Comparison of ENCODE assay signal across 2 cellular contexts in the genomic region with DNA sequence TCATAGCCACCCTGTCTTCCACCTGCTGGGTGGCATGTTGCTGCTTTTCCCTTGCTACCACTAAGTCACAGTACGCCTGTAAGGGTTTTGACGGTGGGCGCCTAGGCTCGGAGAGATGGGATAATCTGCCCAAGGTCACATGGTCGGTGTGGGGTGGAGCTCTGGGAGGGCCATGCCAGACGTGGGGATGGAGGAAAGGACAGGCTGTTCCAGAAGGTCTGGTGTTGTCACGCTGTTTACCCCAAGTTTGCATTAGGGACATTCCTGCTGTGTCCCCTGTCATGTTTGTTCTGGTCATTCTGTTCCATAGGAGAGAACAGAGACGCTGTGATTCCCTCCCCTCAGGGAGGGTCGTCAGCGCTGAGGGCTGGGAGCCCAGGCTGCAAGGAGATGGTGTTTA.
A peak's percentile ranks its signal among the peaks of the same experiment; 100 is the strongest.
TF ChIP-seq lines count a peak whose summit lies in the region.

No MANE protein-coding gene starts in this region.

TF ChIP-seq in HEK293, 187 proteins besides CTCF, POLR2A, EP300 and RAD21:
- no peak for TF ChIP-seq ZNF561 (tag by site-specific recombination; IDR thresholded peaks at IDR 0.05; ENCODE audit: borderline replicate concordance)
- TF ChIP-seq, protein P1, sequence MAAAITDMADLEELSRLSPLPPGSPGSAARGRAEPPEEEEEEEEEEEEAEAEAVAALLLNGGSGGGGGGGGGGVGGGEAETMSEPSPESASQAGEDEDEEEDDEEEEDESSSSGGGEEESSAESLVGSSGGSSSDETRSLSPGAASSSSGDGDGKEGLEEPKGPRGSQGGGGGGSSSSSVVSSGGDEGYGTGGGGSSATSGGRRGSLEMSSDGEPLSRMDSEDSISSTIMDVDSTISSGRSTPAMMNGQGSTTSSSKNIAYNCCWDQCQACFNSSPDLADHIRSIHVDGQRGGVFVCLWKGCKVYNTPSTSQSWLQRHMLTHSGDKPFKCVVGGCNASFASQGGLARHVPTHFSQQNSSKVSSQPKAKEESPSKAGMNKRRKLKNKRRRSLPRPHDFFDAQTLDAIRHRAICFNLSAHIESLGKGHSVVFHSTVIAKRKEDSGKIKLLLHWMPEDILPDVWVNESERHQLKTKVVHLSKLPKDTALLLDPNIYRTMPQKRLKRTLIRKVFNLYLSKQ (tag by site-specific recombination; IDR thresholded peaks at IDR 0.05; ENCODE audit: borderline replicate concordance) = no peak
- TF ChIP-seq ZNF423 (tag by site-specific recombination; IDR thresholded peaks at IDR 0.05) = no peak
- TF ChIP-seq ZNF341 (tag by site-specific recombination; IDR thresholded peaks at IDR 0.05; ENCODE audit: low read depth) = peak; percentile 31; the same call in 1 of the 2 replicates
- TF ChIP-seq ZBTB8A (tag by site-specific recombination; IDR thresholded peaks at IDR 0.05) = no peak
- TF ChIP-seq ZNF664 (tag by site-specific recombination; IDR thresholded peaks at IDR 0.05) = no peak
- TF ChIP-seq, protein P2, sequence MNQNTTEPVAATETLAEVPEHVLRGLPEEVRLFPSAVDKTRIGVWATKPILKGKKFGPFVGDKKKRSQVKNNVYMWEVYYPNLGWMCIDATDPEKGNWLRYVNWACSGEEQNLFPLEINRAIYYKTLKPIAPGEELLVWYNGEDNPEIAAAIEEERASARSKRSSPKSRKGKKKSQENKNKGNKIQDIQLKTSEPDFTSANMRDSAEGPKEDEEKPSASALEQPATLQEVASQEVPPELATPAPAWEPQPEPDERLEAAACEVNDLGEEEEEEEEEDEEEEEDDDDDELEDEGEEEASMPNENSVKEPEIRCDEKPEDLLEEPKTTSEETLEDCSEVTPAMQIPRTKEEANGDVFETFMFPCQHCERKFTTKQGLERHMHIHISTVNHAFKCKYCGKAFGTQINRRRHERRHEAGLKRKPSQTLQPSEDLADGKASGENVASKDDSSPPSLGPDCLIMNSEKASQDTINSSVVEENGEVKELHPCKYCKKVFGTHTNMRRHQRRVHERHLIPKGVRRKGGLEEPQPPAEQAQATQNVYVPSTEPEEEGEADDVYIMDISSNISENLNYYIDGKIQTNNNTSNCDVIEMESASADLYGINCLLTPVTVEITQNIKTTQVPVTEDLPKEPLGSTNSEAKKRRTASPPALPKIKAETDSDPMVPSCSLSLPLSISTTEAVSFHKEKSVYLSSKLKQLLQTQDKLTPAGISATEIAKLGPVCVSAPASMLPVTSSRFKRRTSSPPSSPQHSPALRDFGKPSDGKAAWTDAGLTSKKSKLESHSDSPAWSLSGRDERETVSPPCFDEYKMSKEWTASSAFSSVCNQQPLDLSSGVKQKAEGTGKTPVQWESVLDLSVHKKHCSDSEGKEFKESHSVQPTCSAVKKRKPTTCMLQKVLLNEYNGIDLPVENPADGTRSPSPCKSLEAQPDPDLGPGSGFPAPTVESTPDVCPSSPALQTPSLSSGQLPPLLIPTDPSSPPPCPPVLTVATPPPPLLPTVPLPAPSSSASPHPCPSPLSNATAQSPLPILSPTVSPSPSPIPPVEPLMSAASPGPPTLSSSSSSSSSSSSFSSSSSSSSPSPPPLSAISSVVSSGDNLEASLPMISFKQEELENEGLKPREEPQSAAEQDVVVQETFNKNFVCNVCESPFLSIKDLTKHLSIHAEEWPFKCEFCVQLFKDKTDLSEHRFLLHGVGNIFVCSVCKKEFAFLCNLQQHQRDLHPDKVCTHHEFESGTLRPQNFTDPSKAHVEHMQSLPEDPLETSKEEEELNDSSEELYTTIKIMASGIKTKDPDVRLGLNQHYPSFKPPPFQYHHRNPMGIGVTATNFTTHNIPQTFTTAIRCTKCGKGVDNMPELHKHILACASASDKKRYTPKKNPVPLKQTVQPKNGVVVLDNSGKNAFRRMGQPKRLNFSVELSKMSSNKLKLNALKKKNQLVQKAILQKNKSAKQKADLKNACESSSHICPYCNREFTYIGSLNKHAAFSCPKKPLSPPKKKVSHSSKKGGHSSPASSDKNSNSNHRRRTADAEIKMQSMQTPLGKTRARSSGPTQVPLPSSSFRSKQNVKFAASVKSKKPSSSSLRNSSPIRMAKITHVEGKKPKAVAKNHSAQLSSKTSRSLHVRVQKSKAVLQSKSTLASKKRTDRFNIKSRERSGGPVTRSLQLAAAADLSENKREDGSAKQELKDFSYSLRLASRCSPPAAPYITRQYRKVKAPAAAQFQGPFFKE (tag by site-specific recombination; IDR thresholded peaks at IDR 0.05; ENCODE audit: borderline replicate concordance) = no peak
- TF ChIP-seq ZNF394 (tag by site-specific recombination; IDR thresholded peaks at IDR 0.05; ENCODE audit: borderline replicate concordance) = no peak
- TF ChIP-seq, protein P3, sequence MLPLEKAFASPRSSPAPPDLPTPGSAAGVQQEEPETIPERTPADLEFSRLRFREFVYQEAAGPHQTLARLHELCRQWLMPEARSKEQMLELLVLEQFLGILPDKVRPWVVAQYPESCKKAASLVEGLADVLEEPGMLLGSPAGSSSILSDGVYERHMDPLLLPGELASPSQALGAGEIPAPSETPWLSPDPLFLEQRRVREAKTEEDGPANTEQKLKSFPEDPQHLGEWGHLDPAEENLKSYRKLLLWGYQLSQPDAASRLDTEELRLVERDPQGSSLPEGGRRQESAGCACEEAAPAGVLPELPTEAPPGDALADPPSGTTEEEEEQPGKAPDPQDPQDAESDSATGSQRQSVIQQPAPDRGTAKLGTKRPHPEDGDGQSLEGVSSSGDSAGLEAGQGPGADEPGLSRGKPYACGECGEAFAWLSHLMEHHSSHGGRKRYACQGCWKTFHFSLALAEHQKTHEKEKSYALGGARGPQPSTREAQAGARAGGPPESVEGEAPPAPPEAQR (tag by site-specific recombination; IDR thresholded peaks at IDR 0.05) = no peak
TF ChIP-seq in HEK293: peak in this region for 1.

TF ChIP-seq in H1, 55 proteins besides CTCF, POLR2A, EP300 and RAD21:
- TF ChIP-seq TCF12 (IDR thresholded peaks at IDR 0.05; ENCODE audit: low read depth, low read length) (no peak), BACH1 (IDR thresholded peaks at IDR 0.05; ENCODE audit: low read length) (no peak), CHD2 (IDR thresholded peaks at IDR 0.05; ENCODE audit: low read length) (no peak), GABPA (IDR thresholded peaks at IDR 0.05; ENCODE audit: borderline replicate concordance, insufficient read depth, low read length) (no peak), SP4 (IDR thresholded peaks at IDR 0.05; ENCODE audit: low read length) (no peak), SIN3A (conservative IDR thresholded peaks at IDR 0.05 in 1 of 2, IDR thresholded peaks at IDR 0.05 in 1 of 2; ENCODE audit: low read depth in 1 of 2, low read length in 2 of 2) (no peak), SP1 (IDR thresholded peaks at IDR 0.05; ENCODE audit: low read depth, low read length) (no peak), HDAC6 (IDR thresholded peaks at IDR 0.05; ENCODE audit: low read depth, low read length) (no peak), TAF7 (optimal IDR thresholded peaks at IDR 0.05; ENCODE audit: borderline replicate concordance, low read depth, low read length) (no peak), KDM5A (IDR thresholded peaks at IDR 0.05; ENCODE audit: low read length) (no peak), USF2 (IDR thresholded peaks at IDR 0.05; ENCODE audit: low read length) (no peak)
- TF ChIP-seq, protein P4, sequence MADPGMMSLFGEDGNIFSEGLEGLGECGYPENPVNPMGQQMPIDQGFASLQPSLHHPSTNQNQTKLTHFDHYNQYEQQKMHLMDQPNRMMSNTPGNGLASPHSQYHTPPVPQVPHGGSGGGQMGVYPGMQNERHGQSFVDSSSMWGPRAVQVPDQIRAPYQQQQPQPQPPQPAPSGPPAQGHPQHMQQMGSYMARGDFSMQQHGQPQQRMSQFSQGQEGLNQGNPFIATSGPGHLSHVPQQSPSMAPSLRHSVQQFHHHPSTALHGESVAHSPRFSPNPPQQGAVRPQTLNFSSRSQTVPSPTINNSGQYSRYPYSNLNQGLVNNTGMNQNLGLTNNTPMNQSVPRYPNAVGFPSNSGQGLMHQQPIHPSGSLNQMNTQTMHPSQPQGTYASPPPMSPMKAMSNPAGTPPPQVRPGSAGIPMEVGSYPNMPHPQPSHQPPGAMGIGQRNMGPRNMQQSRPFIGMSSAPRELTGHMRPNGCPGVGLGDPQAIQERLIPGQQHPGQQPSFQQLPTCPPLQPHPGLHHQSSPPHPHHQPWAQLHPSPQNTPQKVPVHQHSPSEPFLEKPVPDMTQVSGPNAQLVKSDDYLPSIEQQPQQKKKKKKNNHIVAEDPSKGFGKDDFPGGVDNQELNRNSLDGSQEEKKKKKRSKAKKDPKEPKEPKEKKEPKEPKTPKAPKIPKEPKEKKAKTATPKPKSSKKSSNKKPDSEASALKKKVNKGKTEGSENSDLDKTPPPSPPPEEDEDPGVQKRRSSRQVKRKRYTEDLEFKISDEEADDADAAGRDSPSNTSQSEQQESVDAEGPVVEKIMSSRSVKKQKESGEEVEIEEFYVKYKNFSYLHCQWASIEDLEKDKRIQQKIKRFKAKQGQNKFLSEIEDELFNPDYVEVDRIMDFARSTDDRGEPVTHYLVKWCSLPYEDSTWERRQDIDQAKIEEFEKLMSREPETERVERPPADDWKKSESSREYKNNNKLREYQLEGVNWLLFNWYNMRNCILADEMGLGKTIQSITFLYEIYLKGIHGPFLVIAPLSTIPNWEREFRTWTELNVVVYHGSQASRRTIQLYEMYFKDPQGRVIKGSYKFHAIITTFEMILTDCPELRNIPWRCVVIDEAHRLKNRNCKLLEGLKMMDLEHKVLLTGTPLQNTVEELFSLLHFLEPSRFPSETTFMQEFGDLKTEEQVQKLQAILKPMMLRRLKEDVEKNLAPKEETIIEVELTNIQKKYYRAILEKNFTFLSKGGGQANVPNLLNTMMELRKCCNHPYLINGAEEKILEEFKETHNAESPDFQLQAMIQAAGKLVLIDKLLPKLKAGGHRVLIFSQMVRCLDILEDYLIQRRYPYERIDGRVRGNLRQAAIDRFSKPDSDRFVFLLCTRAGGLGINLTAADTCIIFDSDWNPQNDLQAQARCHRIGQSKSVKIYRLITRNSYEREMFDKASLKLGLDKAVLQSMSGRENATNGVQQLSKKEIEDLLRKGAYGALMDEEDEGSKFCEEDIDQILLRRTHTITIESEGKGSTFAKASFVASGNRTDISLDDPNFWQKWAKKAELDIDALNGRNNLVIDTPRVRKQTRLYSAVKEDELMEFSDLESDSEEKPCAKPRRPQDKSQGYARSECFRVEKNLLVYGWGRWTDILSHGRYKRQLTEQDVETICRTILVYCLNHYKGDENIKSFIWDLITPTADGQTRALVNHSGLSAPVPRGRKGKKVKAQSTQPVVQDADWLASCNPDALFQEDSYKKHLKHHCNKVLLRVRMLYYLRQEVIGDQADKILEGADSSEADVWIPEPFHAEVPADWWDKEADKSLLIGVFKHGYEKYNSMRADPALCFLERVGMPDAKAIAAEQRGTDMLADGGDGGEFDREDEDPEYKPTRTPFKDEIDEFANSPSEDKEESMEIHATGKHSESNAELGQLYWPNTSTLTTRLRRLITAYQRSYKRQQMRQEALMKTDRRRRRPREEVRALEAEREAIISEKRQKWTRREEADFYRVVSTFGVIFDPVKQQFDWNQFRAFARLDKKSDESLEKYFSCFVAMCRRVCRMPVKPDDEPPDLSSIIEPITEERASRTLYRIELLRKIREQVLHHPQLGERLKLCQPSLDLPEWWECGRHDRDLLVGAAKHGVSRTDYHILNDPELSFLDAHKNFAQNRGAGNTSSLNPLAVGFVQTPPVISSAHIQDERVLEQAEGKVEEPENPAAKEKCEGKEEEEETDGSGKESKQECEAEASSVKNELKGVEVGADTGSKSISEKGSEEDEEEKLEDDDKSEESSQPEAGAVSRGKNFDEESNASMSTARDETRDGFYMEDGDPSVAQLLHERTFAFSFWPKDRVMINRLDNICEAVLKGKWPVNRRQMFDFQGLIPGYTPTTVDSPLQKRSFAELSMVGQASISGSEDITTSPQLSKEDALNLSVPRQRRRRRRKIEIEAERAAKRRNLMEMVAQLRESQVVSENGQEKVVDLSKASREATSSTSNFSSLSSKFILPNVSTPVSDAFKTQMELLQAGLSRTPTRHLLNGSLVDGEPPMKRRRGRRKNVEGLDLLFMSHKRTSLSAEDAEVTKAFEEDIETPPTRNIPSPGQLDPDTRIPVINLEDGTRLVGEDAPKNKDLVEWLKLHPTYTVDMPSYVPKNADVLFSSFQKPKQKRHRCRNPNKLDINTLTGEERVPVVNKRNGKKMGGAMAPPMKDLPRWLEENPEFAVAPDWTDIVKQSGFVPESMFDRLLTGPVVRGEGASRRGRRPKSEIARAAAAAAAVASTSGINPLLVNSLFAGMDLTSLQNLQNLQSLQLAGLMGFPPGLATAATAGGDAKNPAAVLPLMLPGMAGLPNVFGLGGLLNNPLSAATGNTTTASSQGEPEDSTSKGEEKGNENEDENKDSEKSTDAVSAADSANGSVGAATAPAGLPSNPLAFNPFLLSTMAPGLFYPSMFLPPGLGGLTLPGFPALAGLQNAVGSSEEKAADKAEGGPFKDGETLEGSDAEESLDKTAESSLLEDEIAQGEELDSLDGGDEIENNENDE (IDR thresholded peaks at IDR 0.05; ENCODE audit: insufficient replicate concordance, low read length) = no peak
